8 cellular contexts compared by ENCODE assay signal in the genomic region with DNA sequence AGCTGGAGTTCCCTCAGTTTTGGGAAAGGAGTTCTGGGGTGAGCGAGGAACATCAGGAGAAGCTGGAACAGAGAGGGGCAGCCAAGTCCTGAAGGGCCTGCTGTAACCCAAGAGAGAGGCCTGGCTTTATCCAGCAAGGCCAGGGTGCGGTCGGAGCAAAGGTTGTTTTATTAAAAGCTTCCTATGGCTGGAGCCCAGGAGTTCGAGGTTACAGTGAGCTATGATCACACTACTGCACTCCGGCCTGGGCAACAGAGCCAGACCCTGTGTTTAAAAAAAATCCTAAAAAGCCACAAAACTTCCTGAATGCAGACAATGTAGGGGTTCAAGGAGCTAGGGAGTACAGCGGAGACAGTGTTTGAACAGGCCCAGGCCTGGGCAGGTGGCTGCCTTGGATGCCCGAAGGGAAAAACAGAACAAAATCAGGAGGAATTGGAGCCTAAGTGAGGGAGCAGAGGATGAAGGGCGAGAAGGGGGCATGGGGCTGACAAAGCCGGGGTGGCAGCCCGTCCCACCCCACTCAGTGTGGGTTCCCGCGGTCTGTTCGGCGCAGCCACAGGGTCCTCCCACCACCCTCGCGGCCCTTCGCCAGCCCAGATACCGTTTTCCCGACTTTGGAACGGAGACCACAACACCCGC. TPM values are rescaled to one million over a fixed set of nuclear protein-coding genes. Genes with fewer than 3 reads are reported as not detected.
A peak's percentile ranks its signal among the peaks of the same experiment; 100 is the strongest.
DNase-seq lines count a peak whose midpoint lies in the region; ATAC-seq and TF ChIP-seq lines count a peak whose summit lies in the region.

No MANE protein-coding gene starts in this region.

- peaks cover 0 to 6% (median 0%) of the 10 kb centered on the region in 3 donors for H3K36me3 Mint-ChIP-seq in CD8-positive, alpha-beta memory T cell

- POLR2A ChIA-PET in CD8-positive, alpha-beta memory T cell (lab: Charles Lee), result interaction anchor here (1.0 to 7.1 kb wide), 10 partner anchors 22 to 111 kb away, joined by 4 to 171 read pairs (median 12); partner anchors contain the start of genes MALAT1 and NEAT1

- TF ChIP-seq CTCF in OCI-LY1 (IDR thresholded peaks at IDR 0.05; ENCODE audit: low read length), result no peak

- peak; percentile 18 for ATAC-seq in GM21737 (IDR thresholded peaks at IDR 0.05; ENCODE audit: unreplicated experiment)
- no peak for ATAC-seq in aorta (ENCODE audit: low FRiP score)

- peak overlapping the region; percentile 86 for H3K4me3 ChIP-seq in CD8-positive, alpha-beta memory T cell (ENCODE audit: low read length)
- peak overlapping the region; percentile 76 for H3K4me3 ChIP-seq in OCI-LY1 (ENCODE audit: low read depth, low read length, poor library complexity, severe bottlenecking)
- peak overlapping the region; percentile 85 for H3K4me3 ChIP-seq in mononuclear cell (ENCODE audit: low read length)
- peak overlapping the region; percentile 38 to 52 for H3K4me3 ChIP-seq in aorta (ENCODE audit: low read length in 2 of 2)

- no peaks in the 10 kb centered on the region for H3K27me3 ChIP-seq in CD8-positive, alpha-beta memory T cell (ENCODE audit: insufficient read depth, low read length, poor library complexity, severe bottlenecking)
- no peaks in the 10 kb centered on the region for H3K27me3 ChIP-seq in OCI-LY1 (ENCODE audit: insufficient read depth, low read length)
- no peaks in the 10 kb centered on the region for H3K27me3 ChIP-seq in mononuclear cell (ENCODE audit: insufficient read depth, low read length)
- H3K27me3 ChIP-seq in aorta (ENCODE audit: control insufficient read depth in 1 of 2, insufficient read depth in 2 of 2, low read length in 1 of 2), result no peaks in the 10 kb centered on the region

- CTCF ChIA-PET in CD8-positive, alpha-beta memory T cell (lab: Charles Lee), result interaction anchor here (0.8 to 11.5 kb wide), 11 partner anchors 12 to 95 kb away, joined by 3 to 132 read pairs (median 5); partner anchors contain the start of genes MALAT1 and NEAT1

- peak overlapping the region; percentile 98 for H3K27ac ChIP-seq in CD8-positive, alpha-beta memory T cell (ENCODE audit: low read depth, low read length)
- H3K27ac ChIP-seq in OCI-LY1 (ENCODE audit: low read depth, low read length, poor library complexity, severe bottlenecking) (peak overlapping the region; percentile 90), cingulate gyrus (ENCODE audit: low read depth, low read length) (peak overlapping the region; percentile 100), aorta (ENCODE audit: low read depth in 1 of 2, low read length in 2 of 2) (peak overlapping the region; percentile 24 to 95)

- H3K79me2 ChIP-seq in OCI-LY1 (ENCODE audit: insufficient read depth, low read length), result no peaks in the 10 kb centered on the region

- H3K4me2 ChIP-seq in OCI-LY1 (ENCODE audit: low read length), result peak overlapping the region; percentile 97

- H3K4me1 ChIP-seq in CD8-positive, alpha-beta memory T cell (ENCODE audit: insufficient read depth, low read length), result peaks cover 18% of the 10 kb centered on the region
- H3K4me1 ChIP-seq in OCI-LY1 (ENCODE audit: insufficient read depth, low read length, severe bottlenecking) (peaks cover 48% of the 10 kb centered on the region), mononuclear cell (ENCODE audit: insufficient read depth, low read length) (peaks cover 53% of the 10 kb centered on the region), aorta (ENCODE audit: control insufficient read depth in 1 of 2, insufficient read depth in 2 of 2, low read length in 2 of 2) (no peaks in the 10 kb centered on the region)

- 7 to 8% methylated on average over 21 of the region's 21 CpGs for WGBS in aorta, 2 donors

- intact Hi-C loops in aorta (cut with DNase I), result no loop called here

- DNase-seq in CD8-positive, alpha-beta memory T cell, result peak in 1 of 5 donors; percentile 49
- DNase-seq in aorta, result peak in 1 of 2 donors; percentile 49
- no peak for DNase-seq in islet precursor cell
- no peak for DNase-seq in NCI-H1092 (lab: John Stamatoyannopoulos, UW)

- peaks cover 11% of the 10 kb centered on the region for H3F3A ChIP-seq in OCI-LY1 (ENCODE audit: insufficient read depth, low read length)

- peaks cover 17 to 33% (median 20%) of the 10 kb centered on the region in 3 donors for H3K4me1 Mint-ChIP-seq in CD8-positive, alpha-beta memory T cell

- H3K9ac ChIP-seq in OCI-LY1 (ENCODE audit: low read length), result peak overlapping the region; percentile 96

- no peaks in the 10 kb centered on the region for H3K9me2 ChIP-seq in OCI-LY1 (ENCODE audit: low read depth, low read length)

- peak overlapping the region; percentile 90 to 100 (median 97) for H3K4me3 Mint-ChIP-seq in CD8-positive, alpha-beta memory T cell

- no peaks in the 10 kb centered on the region for H3K27me3 Mint-ChIP-seq in CD8-positive, alpha-beta memory T cell

- H4K20me1 ChIP-seq in OCI-LY1 (ENCODE audit: insufficient read depth, low read length), result no peaks in the 10 kb centered on the region

- no peak overlapping the region for H2AFZ ChIP-seq in OCI-LY1 (ENCODE audit: low read length)

- no peaks in the 10 kb centered on the region for H3K9me3 ChIP-seq in CD8-positive, alpha-beta memory T cell (ENCODE audit: low read length)
- H3K9me3 ChIP-seq in OCI-LY1 (ENCODE audit: low read length), result no peaks in the 10 kb centered on the region
- no peaks in the 10 kb centered on the region for H3K9me3 ChIP-seq in mononuclear cell (ENCODE audit: low read depth, low read length)
- no peaks in the 10 kb centered on the region for H3K9me3 ChIP-seq in aorta (ENCODE audit: control insufficient read depth, low read length)

- no peaks in the 10 kb centered on the region for H3K9me3 Mint-ChIP-seq in CD8-positive, alpha-beta memory T cell

- H3K36me3 ChIP-seq in CD8-positive, alpha-beta memory T cell (ENCODE audit: insufficient read depth, low read length), result no peaks in the 10 kb centered on the region
- H3K36me3 ChIP-seq in OCI-LY1 (ENCODE audit: insufficient read depth, low read length), result no peaks in the 10 kb centered on the region
- no peaks in the 10 kb centered on the region for H3K36me3 ChIP-seq in aorta (ENCODE audit: control insufficient read depth in 1 of 2, insufficient read depth in 2 of 2, low read length in 1 of 2)

- H3K27ac Mint-ChIP-seq in CD8-positive, alpha-beta memory T cell, result peak overlapping the region; percentile 93 to 100 (median 98)

RNA-seq across cellular contexts. Expression of gene MALAT1, which starts 22.1 kb away (rescaled TPM):
- 1,000 to 10,000 TPM; 4,639 to 4,912 TPM for total RNA-seq in CD8-positive, alpha-beta memory T cell
- 2,529 TPM for polyA plus RNA-seq in CD8-positive, alpha-beta memory T cell
- total RNA-seq in mononuclear cell (22,943 TPM), aorta (over 10,000 TPM; 16,103 to 18,225 TPM)
- polyA plus RNA-seq in aorta, result 100 to 1,000 TPM; 228 to 370 TPM

RNA-seq across cellular contexts. Expression of gene SCYL1, which starts 48.1 kb away (rescaled TPM):
- total RNA-seq in CD8-positive, alpha-beta memory T cell, result 10 to 100 TPM; 85.1 to 88.5 TPM
- polyA plus RNA-seq in CD8-positive, alpha-beta memory T cell, result 42.1 TPM
- 36.4 TPM for total RNA-seq in mononuclear cell
- 10 to 100 TPM; 74.0 to 74.4 TPM for total RNA-seq in aorta
- polyA plus RNA-seq in aorta, result 10 to 100 TPM; 31.3 to 98.9 TPM

RNA-seq across cellular contexts. Expression of gene NEAT1, which starts 54.2 kb away (rescaled TPM):
- total RNA-seq in CD8-positive, alpha-beta memory T cell, result 100 to 1,000 TPM; 196 to 204 TPM
- polyA plus RNA-seq in CD8-positive, alpha-beta memory T cell, result 2.7 TPM
- total RNA-seq in mononuclear cell, result 198 TPM
- total RNA-seq in aorta, result 1,000 to 10,000 TPM; 1,566 to 1,734 TPM
- polyA plus RNA-seq in aorta, result 1,000 to 10,000 TPM in 1 of 2 donors, 100 to 1,000 TPM in 1; 239 to 1,307 TPM
